ENCODE assay signal across 25 cellular contexts in the genomic region with DNA sequence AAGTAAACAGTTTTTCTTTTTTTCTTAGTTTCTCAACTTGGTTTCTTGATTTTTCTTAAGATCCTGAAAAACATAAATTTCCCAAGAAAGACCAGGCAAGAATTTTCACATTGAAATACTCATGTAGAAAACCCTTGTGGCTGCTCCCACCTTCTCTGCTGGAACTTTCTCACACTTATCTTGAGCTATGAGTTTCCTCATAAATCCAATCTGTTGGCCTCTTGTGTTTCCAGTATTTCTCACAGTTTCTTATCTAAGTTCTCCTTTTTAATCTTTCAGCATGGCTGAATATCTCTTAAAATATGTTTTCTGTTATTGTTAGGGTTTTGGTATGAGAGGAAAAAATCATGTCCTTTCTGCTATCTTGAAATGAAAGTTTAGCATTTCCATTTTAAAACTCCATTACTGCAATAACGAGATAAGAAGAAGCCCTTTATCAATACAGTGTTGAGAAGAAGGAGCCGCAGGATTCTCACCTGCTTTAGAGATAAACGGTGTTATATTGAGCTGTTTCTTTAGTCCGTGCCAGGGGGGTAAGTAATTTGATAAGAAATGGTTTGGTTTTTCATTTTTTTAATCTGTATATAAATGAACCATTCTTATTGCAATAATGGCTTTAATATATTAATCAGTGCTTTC.
"Had no signal": no experiment of that assay in that cellular context is flagged by ENCODE, and none has a peak within 500 bp of the region (broad histone marks: within the 10 kb centered on the region; RNA-seq: fewer than 3 reads in every experiment).

No MANE protein-coding gene starts in this region.

- H3K27ac Mint-ChIP-seq: activated CD8-positive, alpha-beta T cell treated with anti-CD3 and anti-CD28 coated beads, Interleukin-2, amount 10 ng/mL, durations not matched to agents 7 days and 5 days; activated naive CD8-positive, alpha-beta T cell treated with anti-CD3 and anti-CD28 coated beads, Interleukin-2, amount 10 ng/mL, durations not matched to agents 7 days and 5 days had no signal

- DNase-seq: activated CD4-positive, alpha-beta T cell treated with anti-CD3 and anti-CD28 coated beads for 48 hours; activated CD4-positive, alpha-beta T cell treated with anti-CD3 and anti-CD28 coated beads, Interleukin-2, amount 50 U/mL, for 4 hours; activated CD8-positive, alpha-beta memory T cell treated with anti-CD3 and anti-CD28 coated beads, Interleukin-2, amount 50 U/mL, for 48 hours; activated CD8-positive, alpha-beta T cell treated with anti-CD3 and anti-CD28 coated beads, Interleukin-2, amount 10 ng/mL, durations not matched to agents 7 days and 5 days; activated naive CD4-positive, alpha-beta T cell treated with anti-CD3 and anti-CD28 coated beads, Interleukin-2, amount 50 U/mL, for 16 hours; activated naive CD8-positive, alpha-beta T cell treated with anti-CD3 and anti-CD28 coated beads, Interleukin-2, amount 10 ng/mL, durations not matched to agents 7 days and 5 days; activated T-cell treated with anti-CD3 and anti-CD28 coated beads, Interleukin-2, amount 50 U/mL, for 1 hour; adrenal gland; aorta; body of pancreas; KG1; NCI-H1048; NCI-H1417; NCI-H1930; NCI-H2171 treated with DMSO at 0.1 percent for 48 hours; NCI-H345; NCI-H510A; NCI-H526 treated with DMSO at 0.1 percent for 48 hours; NK-92 treated with Interleukin-12 subunit alpha and Interleukin-12 subunit beta, amount 100 ng/mL, for 24 hours; PC-3; SHP77 treated with DMSO at 0.1 percent for 48 hours; T-helper 2 cell; T1000 had no signal

- H3K27me3 Mint-ChIP-seq: central memory CD8-positive, alpha-beta T cell had no signal

- H3K4me3 Mint-ChIP-seq: activated CD8-positive, alpha-beta T cell treated with anti-CD3 and anti-CD28 coated beads, Interleukin-2, amount 10 ng/mL, durations not matched to agents 7 days and 5 days; activated naive CD8-positive, alpha-beta T cell treated with anti-CD3 and anti-CD28 coated beads, Interleukin-2, amount 10 ng/mL, durations not matched to agents 7 days and 5 days; central memory CD8-positive, alpha-beta T cell had no signal

- H3K4me1 Mint-ChIP-seq: activated naive CD8-positive, alpha-beta T cell treated with anti-CD3 and anti-CD28 coated beads, Interleukin-2, amount 10 ng/mL, durations not matched to agents 7 days and 5 days; central memory CD8-positive, alpha-beta T cell had no signal

- H3K36me3 Mint-ChIP-seq: activated naive CD8-positive, alpha-beta T cell treated with anti-CD3 and anti-CD28 coated beads, Interleukin-2, amount 10 ng/mL, durations not matched to agents 7 days and 5 days had no signal

- H3K9me3 Mint-ChIP-seq: activated naive CD8-positive, alpha-beta T cell treated with anti-CD3 and anti-CD28 coated beads, Interleukin-2, amount 10 ng/mL, durations not matched to agents 7 days and 5 days; central memory CD8-positive, alpha-beta T cell had no signal

- ATAC-seq: activated CD4-positive, CD25-positive, alpha-beta regulatory T cell treated with anti-CD3 and anti-CD28 coated beads, Interleukin-2, amount 50 U/mL, for 24 hours; activated CD8-positive, alpha-beta T cell treated with anti-CD3 and anti-CD28 coated beads, Interleukin-2, amount 10 ng/mL, durations not matched to agents 7 days and 5 days; body of pancreas; PC-3 had no signal

- H3K4me3 ChIP-seq: adrenal gland, body of pancreas had no signal
